Comparison of ENCODE assay signal across 8 cellular contexts in genomic region chrX:18377802-18378201, GRCh38. TPM values are rescaled to one million over a fixed set of nuclear protein-coding genes. Genes with fewer than 3 reads are reported as not detected.
DNase-seq lines count a peak whose midpoint lies in the region; ATAC-seq, FAIRE-seq and TF ChIP-seq lines count a peak whose summit lies in the region.

No MANE protein-coding gene starts in this region.

- H3K9ac ChIP-seq in HepG2 (ENCODE audit: insufficient read depth, low read depth, low read length): no peak overlapping the region

- POLR2A ChIA-PET in HepG2 (lab: Yijun Ruan, JAX): no interaction called here

- intact Hi-C loops in HepG2 (cut with micrococcal nuclease; ENCODE audit: unreplicated experiment): loop anchor here (2.0 to 5.0 kb wide), 3 partner anchors 431 to 681 kb away; no protein-coding TSS in a partner anchor

- peak; percentile 45 to 61 for ATAC-seq in activated naive CD4-positive, alpha-beta T cell treated with anti-CD3 and anti-CD28 coated beads, Interleukin-2, amount 50 U/mL, for 72 hours
- ATAC-seq in HepG2: peak; percentile 83
- no peak for ATAC-seq in HG02763 (IDR thresholded peaks at IDR 0.05; ENCODE audit: unreplicated experiment)
- ATAC-seq in GM19467 (IDR thresholded peaks at IDR 0.05; ENCODE audit: unreplicated experiment): no peak

- no peak overlapping the region for H3K4me2 ChIP-seq in HepG2 (ENCODE audit: low read depth, low read length)

- no peaks in the 10 kb centered on the region for H3K36me3 Mint-ChIP-seq in activated naive CD4-positive, alpha-beta T cell treated with anti-CD3 and anti-CD28 coated beads, Interleukin-2, amount 50 U/mL, for 72 hours

- H3K9me3 ChIP-seq in HepG2 (ENCODE audit: low read length): no peaks in the 10 kb centered on the region

- no peaks in the 10 kb centered on the region for H3K9me3 Mint-ChIP-seq in activated naive CD4-positive, alpha-beta T cell treated with anti-CD3 and anti-CD28 coated beads, Interleukin-2, amount 50 U/mL, for 72 hours

- no peaks in the 10 kb centered on the region for H3K36me3 ChIP-seq in HepG2 (replicated peaks in 1 of 2; ENCODE audit: control insufficient read depth in 1 of 2, insufficient read depth in 2 of 2, low read length in 2 of 2)

- no peak overlapping the region for H2AFZ ChIP-seq in HepG2 (ENCODE audit: low read length)

- no peaks in the 10 kb centered on the region for H3K4me1 ChIP-seq in HepG2 (ENCODE audit: insufficient read depth, low read length)

- BruUV-seq in HepG2 (replicated peaks; lab: Mats Ljungman, UMichigan): no TSS peak

- 0 out of 2 replicates have a peak, but pooled peaks have one; percentile 13 for TF ChIP-seq RAD21 in HepG2 (CRISPR knock-in tag; IDR thresholded peaks at IDR 0.05)

- no peak overlapping the region for H3K27ac ChIP-seq in HepG2 (ENCODE audit: extremely low read length, insufficient read depth, low read length)

- CTCF ChIA-PET in HepG2 (lab: Yijun Ruan, JAX; ENCODE audit: low intra/inter-chr PET ratio, low total read pairs): interaction anchor here (1.1 kb wide), 1 partner anchor 565 kb away, joined by 3 read pairs; no protein-coding TSS in a partner anchor

- DNase-seq in AG09309 (ENCODE audit: low read depth) (no peak), NCI-H345 (lab: John Stamatoyannopoulos, UW) (peak; percentile 33), HepG2 (ENCODE audit: low spot score) (peak; percentile 11), AG08396 (ENCODE audit: low spot score) (no peak)
- DNase-seq in activated naive CD4-positive, alpha-beta T cell treated with anti-CD3 and anti-CD28 coated beads, Interleukin-2, amount 50 U/mL, for 72 hours (ENCODE audit: low spot score in 2 of 2): peak in 1 of 2 donors; percentile 8

- no peaks in the 10 kb centered on the region for H4K20me1 ChIP-seq in HepG2 (ENCODE audit: insufficient read depth, low read length)

- H3K27ac Mint-ChIP-seq in activated naive CD4-positive, alpha-beta T cell treated with anti-CD3 and anti-CD28 coated beads, Interleukin-2, amount 50 U/mL, for 72 hours: no peak overlapping the region

- FAIRE-seq in HepG2 (lab: Jason Lieb, UNC): peak; percentile 53

- WGBS in HepG2 (ENCODE audit: low lambda C conversion rate): 4% methylated on average over 3 of the region's 6 CpGs

- no peak overlapping the region for H3K4me3 ChIP-seq in AG09309 (ENCODE audit: control insufficient read depth, low read depth, low read length)
- H3K4me3 ChIP-seq in HepG2 (replicated peaks in 1 of 3; ENCODE audit: insufficient read depth in 1 of 3, low read depth in 2 of 3, low read length in 3 of 3): no peak overlapping the region

- H3K27me3 ChIP-seq in HepG2 (ENCODE audit: control insufficient read depth in 1 of 2, insufficient read depth in 2 of 2, low read length in 2 of 2): no peaks in the 10 kb centered on the region

- TF ChIP-seq POLR2A in HepG2 (IDR thresholded peaks at IDR 0.05; ENCODE audit: insufficient read depth in 1 of 2, low read depth in 2 of 2, low read length in 2 of 2): no peak

- no peak for TF ChIP-seq EP300 in HepG2 (IDR thresholded peaks at IDR 0.05; ENCODE audit: low read depth in 2 of 2, low read length in 2 of 2)
- no peak for TF ChIP-seq EP300 in HepG2 (CRISPR knock-in tag; IDR thresholded peaks at IDR 0.05; ENCODE audit: borderline replicate concordance)

- TF ChIP-seq CTCF in AG09309 (IDR thresholded peaks at IDR 0.05; ENCODE audit: control insufficient read depth, insufficient read depth, low read depth, low read length, missing control alignments) (peak; percentile 65), GM12874 (IDR thresholded peaks at IDR 0.05; ENCODE audit: insufficient read depth, low read depth, low read length) (peak; percentile 52), HepG2 (CRISPR knock-in tag; IDR thresholded peaks at IDR 0.05) (peak; percentile 75)

- no peaks in the 10 kb centered on the region for H3K79me2 ChIP-seq in HepG2 (ENCODE audit: insufficient read depth, low read length)

- in situ Hi-C loops in HepG2 (cut with HindIII; ENCODE audit: extremely low pct_ligation_motif_present, low pct_unique_long_range_greater_than_20kb): loop anchor here (25.0 kb wide), 2 partner anchors 441 to 566 kb away; no protein-coding TSS in a partner anchor

TF ChIP-seq in HepG2, 621 proteins besides CTCF, POLR2A, EP300 and RAD21:
- TF ChIP-seq RBFOX2 (IDR thresholded peaks at IDR 0.05; ENCODE audit: low read depth, low read length) (no peak), STAG1 (CRISPR knock-in tag; IDR thresholded peaks at IDR 0.05) (peak; percentile 74), SMC3 (IDR thresholded peaks at IDR 0.05; ENCODE audit: low read length) (peak; percentile 41; the same call in 1 of the 2 replicates)

RNA-seq across cellular contexts. Expression of gene SCML2, which starts 23.3 kb away (rescaled TPM):
- total RNA-seq in activated naive CD4-positive, alpha-beta T cell treated with anti-CD3 and anti-CD28 coated beads, Interleukin-2, amount 50 U/mL, for 72 hours: 1 to 10 TPM; 3.0 to 5.3 TPM
- total RNA-seq in HepG2 (2016; rRNA removed; fragmentation: Illumina TruSeq; extraction: Trizol): 7.6 and 8.7 TPM in 2 replicates
- total RNA-seq in HepG2 (2016; cell fraction: cytosol; rRNA removed; fragmentation: Illumina TruSeq; extraction: Trizol; ENCODE audit: low read depth): 2.7 and 3.4 TPM in 2 replicates
- total RNA-seq in HepG2 (2016; cell fraction: insoluble cytoplasmic fraction; rRNA removed; fragmentation: Illumina TruSeq; extraction: Trizol): 6.9 and 9.9 TPM in 2 replicates
- total RNA-seq in HepG2 (2016; cell fraction: membrane; rRNA removed; fragmentation: Illumina TruSeq; extraction: Trizol): 3.2 and 3.8 TPM in 2 replicates
- total RNA-seq in HepG2 (2016; cell fraction: nucleus; rRNA removed; fragmentation: Illumina TruSeq; extraction: Trizol): 6.9 and 7.2 TPM in 2 replicates
- polyA plus RNA-seq in HepG2 (2011; rRNA removed): 4.5 and 5.1 TPM in 2 replicates
- 2.6 and 3.2 TPM in 2 replicates for polyA plus RNA-seq in HepG2 (2011; cell fraction: cytosol; rRNA removed)
- polyA plus RNA-seq in HepG2 (2011; cell fraction: nucleus; rRNA removed): 3.9 and 4.4 TPM in 2 replicates
- 4.2 and 4.4 TPM in 2 replicates for polyA plus RNA-seq in HepG2 (2012)
- 0.35 and 0.52 TPM in 2 replicates for polyA plus RNA-seq in HepG2 (2016; cell fraction: cytosol; fragmentation: Illumina TruSeq; extraction: Trizol; ENCODE audit: low read depth)
- 9.5 and 13.2 TPM in 2 replicates for polyA plus RNA-seq in HepG2 (2016; cell fraction: insoluble cytoplasmic fraction; fragmentation: Illumina TruSeq; extraction: Trizol; ENCODE audit: low read depth)
- polyA plus RNA-seq in HepG2 (2016; cell fraction: membrane; fragmentation: Illumina TruSeq; extraction: Trizol; ENCODE audit: low read depth): 1.8 and 2.3 TPM in 2 replicates
- polyA plus RNA-seq in HepG2 (2016; cell fraction: nucleus; fragmentation: Illumina TruSeq; extraction: Trizol; ENCODE audit: insufficient read depth, low read depth): 13.4 and 13.9 TPM in 2 replicates
- 1.1 and 4.9 TPM in 2 replicates for polyA minus RNA-seq in HepG2 (2011; rRNA and poly(A)+ RNA removed; ENCODE audit: low replicate concordance)
- polyA minus RNA-seq in HepG2 (2011; cell fraction: cytosol; rRNA and poly(A)+ RNA removed): 3.4 and 3.9 TPM in 2 replicates
- 5.2 and 5.9 TPM in 2 replicates for polyA minus RNA-seq in HepG2 (2011; cell fraction: nucleus; rRNA and poly(A)+ RNA removed)

RNA-seq across cellular contexts. Expression of gene CDKL5, which starts 47.6 kb away (rescaled TPM):
- total RNA-seq in activated naive CD4-positive, alpha-beta T cell treated with anti-CD3 and anti-CD28 coated beads, Interleukin-2, amount 50 U/mL, for 72 hours: 1 to 10 TPM; 1.1 to 1.3 TPM
- 7.0 and 9.2 TPM in 2 replicates for total RNA-seq in HepG2 (2016; rRNA removed; fragmentation: Illumina TruSeq; extraction: Trizol)
- 2.6 and 4.6 TPM in 2 replicates for total RNA-seq in HepG2 (2016; cell fraction: cytosol; rRNA removed; fragmentation: Illumina TruSeq; extraction: Trizol; ENCODE audit: low read depth)
- 5.7 and 8.2 TPM in 2 replicates for total RNA-seq in HepG2 (2016; cell fraction: insoluble cytoplasmic fraction; rRNA removed; fragmentation: Illumina TruSeq; extraction: Trizol)
- total RNA-seq in HepG2 (2016; cell fraction: membrane; rRNA removed; fragmentation: Illumina TruSeq; extraction: Trizol): 3.7 and 3.9 TPM in 2 replicates
- 14.0 and 14.8 TPM in 2 replicates for total RNA-seq in HepG2 (2016; cell fraction: nucleus; rRNA removed; fragmentation: Illumina TruSeq; extraction: Trizol)
- polyA plus RNA-seq in HepG2 (2011; rRNA removed): 2.1 and 2.8 TPM in 2 replicates
- 1.3 and 1.5 TPM in 2 replicates for polyA plus RNA-seq in HepG2 (2011; cell fraction: cytosol; rRNA removed)
- 2.6 and 3.3 TPM in 2 replicates for polyA plus RNA-seq in HepG2 (2011; cell fraction: nucleus; rRNA removed)
- 2.1 and 2.2 TPM in 2 replicates for polyA plus RNA-seq in HepG2 (2012)
- 0.06 and 0.17 TPM in 2 replicates for polyA plus RNA-seq in HepG2 (2016; cell fraction: cytosol; fragmentation: Illumina TruSeq; extraction: Trizol; ENCODE audit: low read depth)
- 2.9 and 3.0 TPM in 2 replicates for polyA plus RNA-seq in HepG2 (2016; cell fraction: insoluble cytoplasmic fraction; fragmentation: Illumina TruSeq; extraction: Trizol; ENCODE audit: low read depth)
- 0.21 and 0.27 TPM in 2 replicates for polyA plus RNA-seq in HepG2 (2016; cell fraction: membrane; fragmentation: Illumina TruSeq; extraction: Trizol; ENCODE audit: low read depth)
- 8.9 and 9.6 TPM in 2 replicates for polyA plus RNA-seq in HepG2 (2016; cell fraction: nucleus; fragmentation: Illumina TruSeq; extraction: Trizol; ENCODE audit: insufficient read depth, low read depth)
- polyA minus RNA-seq in HepG2 (2011; rRNA and poly(A)+ RNA removed; ENCODE audit: low replicate concordance): 6.2 and 9.6 TPM in 2 replicates
- 3.5 and 4.9 TPM in 2 replicates for polyA minus RNA-seq in HepG2 (2011; cell fraction: cytosol; rRNA and poly(A)+ RNA removed)
- polyA minus RNA-seq in HepG2 (2011; cell fraction: nucleus; rRNA and poly(A)+ RNA removed): 13.6 and 13.8 TPM in 2 replicates

Comparison
In these comparisons a context has a peak if more than half of its experiments do, and no peak if none do; other contexts are left out.
1. DNase-seq: peak in NCI-H345 (single experiment) and HepG2 (single experiment); none in AG09309 (single experiment) and AG08396 (single experiment).
2. ATAC-seq: peak in activated naive CD4-positive, alpha-beta T cell treated with anti-CD3 and anti-CD28 coated beads, Interleukin-2, amount 50 U/mL, for 72 hours (2 of 2) and HepG2 (single experiment); none in HG02763 (single experiment) and GM19467 (single experiment).
3. Peak in every context shown above with its lines, with median percentiles within 50 percentile points of each other: CTCF ChIP-seq.